Comparison of ENCODE assay signal across 1 cellular context in the genomic region with DNA sequence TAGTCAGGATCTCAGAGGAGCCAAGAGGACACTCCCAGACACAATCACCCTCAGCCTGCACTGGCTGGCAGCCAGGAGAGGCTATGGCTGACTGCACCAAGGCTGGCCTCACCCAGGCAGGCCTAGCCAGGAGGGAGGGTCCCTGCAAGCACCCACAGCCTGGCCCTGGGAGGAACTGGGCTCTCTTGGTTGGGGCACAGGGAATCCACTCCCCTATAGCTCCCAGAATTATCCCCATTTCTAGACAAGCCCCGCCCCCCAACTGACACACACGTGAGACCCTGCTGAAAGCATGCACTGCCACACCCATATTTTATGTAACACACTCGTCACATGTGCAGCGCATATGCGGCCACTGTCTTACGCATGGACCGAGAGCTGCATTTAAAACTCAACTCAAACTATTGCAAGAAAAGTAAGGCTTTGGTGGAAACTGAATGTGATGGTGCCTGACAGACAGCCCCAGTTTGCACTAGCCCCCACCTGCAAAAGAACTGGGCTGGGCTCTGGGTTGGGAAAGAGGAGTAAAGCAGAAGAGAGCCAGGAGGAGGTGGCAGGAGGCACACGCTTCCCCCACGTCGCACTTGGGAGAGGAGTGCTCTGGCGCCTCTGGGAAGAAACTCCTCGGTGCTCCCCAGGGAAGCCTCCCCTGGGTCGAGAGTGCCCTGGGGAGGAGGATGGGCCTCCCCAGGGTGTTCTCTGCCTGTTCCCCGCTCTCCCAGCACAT.
A peak's percentile ranks its signal among the peaks of the same experiment; 100 is the strongest.
TF ChIP-seq lines count a peak whose summit lies in the region.

No MANE protein-coding gene starts in this region.

TF ChIP-seq in HepG2, 621 proteins besides CTCF, POLR2A, EP300 and RAD21:
- TF ChIP-seq, protein P1, sequence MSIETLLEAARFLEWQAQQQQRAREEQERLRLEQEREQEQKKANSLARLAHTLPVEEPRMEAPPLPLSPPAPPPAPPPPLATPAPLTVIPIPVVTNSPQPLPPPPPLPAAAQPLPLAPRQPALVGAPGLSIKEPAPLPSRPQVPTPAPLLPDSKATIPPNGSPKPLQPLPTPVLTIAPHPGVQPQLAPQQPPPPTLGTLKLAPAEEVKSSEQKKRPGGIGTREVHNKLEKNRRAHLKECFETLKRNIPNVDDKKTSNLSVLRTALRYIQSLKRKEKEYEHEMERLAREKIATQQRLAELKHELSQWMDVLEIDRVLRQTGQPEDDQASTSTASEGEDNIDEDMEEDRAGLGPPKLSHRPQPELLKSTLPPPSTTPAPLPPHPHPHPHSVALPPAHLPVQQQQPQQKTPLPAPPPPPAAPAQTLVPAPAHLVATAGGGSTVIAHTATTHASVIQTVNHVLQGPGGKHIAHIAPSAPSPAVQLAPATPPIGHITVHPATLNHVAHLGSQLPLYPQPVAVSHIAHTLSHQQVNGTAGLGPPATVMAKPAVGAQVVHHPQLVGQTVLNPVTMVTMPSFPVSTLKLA (IDR thresholded peaks at IDR 0.05), result peak; percentile 38
- TF ChIP-seq JUN (CRISPR knock-in tag; IDR thresholded peaks at IDR 0.05), result no peak
- TF ChIP-seq, protein P2, sequence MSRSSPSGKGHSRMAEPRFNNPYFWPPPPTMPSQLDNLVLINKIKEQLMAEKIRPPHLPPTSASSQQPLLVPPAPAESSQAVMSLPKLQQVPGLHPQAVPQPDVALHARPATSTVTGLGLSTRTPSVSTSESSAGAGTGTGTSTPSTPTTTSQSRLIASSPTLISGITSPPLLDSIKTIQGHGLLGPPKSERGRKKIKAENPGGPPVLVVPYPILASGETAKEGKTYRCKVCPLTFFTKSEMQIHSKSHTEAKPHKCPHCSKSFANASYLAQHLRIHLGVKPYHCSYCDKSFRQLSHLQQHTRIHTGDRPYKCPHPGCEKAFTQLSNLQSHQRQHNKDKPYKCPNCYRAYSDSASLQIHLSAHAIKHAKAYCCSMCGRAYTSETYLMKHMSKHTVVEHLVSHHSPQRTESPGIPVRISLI (CRISPR knock-in tag; IDR thresholded peaks at IDR 0.05; ENCODE audit: borderline replicate concordance), result no peak
